Comparison of ENCODE assay signal across 1 cellular context in genomic region chr9:123331303-123331702, GRCh38.
TF ChIP-seq lines count a peak whose summit lies in the region.

No MANE protein-coding gene starts in this region.

TF ChIP-seq in HepG2, 621 proteins besides CTCF, POLR2A, EP300 and RAD21 (continued from another document):
- no peak for TF ChIP-seq FOXA3 (CRISPR knock-in tag; IDR thresholded peaks at IDR 0.05)
- TF ChIP-seq ZBTB40 (IDR thresholded peaks at IDR 0.05) = no peak
- TF ChIP-seq ZBTB40 (CRISPR knock-in tag; IDR thresholded peaks at IDR 0.05) = no peak
- TF ChIP-seq ZMYM3 (CRISPR knock-in tag; IDR thresholded peaks at IDR 0.05) = peak; percentile 30; the same call in 1 of the 2 replicates
- TF ChIP-seq GPBP1L1 (CRISPR knock-in tag; IDR thresholded peaks at IDR 0.05) = no peak
